ENCODE assay signal across 11 cellular contexts in the genomic region with DNA sequence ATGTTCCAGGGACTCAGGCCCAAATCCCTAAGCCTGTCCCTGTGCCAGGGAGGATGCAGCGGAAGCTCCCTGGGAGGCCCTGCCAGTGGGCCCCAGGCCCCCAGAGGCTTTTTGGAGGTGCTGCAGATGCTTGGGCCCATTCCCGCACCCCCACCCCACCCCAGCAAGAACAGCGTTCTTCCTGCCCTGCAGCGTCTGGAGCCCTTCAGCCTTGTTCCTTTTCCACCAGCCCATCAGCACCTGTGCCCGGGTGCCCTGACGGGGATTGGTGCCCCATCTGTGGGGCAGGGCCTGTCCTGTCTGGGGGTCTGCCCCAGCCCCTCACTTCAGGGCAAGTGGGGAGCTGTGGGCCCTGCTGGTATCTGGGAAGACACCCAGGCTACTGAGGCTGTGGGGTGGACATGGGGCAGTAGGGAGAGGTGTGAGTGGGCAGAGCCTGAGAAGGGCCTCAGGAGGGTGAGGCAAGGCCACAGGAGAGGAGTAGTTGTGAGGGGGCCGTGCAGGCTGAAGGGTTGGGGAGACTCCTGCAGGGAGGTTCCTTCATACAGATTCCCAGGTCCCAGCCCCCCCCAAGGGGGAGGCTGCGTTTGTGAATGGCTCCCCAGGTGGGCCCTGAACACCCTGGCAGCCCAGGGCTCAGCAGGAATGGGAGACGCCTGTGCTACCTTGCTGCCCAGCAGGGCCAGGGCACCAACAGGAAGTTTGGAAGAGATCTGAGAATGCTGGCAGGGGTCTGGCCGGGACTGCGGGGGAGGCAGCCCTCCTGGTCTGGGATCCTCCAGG. TPM values are rescaled to one million over a fixed set of nuclear protein-coding genes. Genes with fewer than 3 reads are reported as not detected.
DNase-seq lines count a peak whose midpoint lies in the region; ATAC-seq and TF ChIP-seq lines count a peak whose summit lies in the region.
"Had no signal": no experiment of that assay in that cellular context is flagged by ENCODE, and none has a peak within 500 bp of the region (broad histone marks: within the 10 kb centered on the region; RNA-seq: fewer than 3 reads in every experiment).

No MANE protein-coding gene starts in this region.

- WGBS in stomach, 5 donors = 68 to 84% (median 81%) methylated on average over 6 to 11 of the region's 11 CpGs

- no peak for TF ChIP-seq EP300 in stomach (IDR thresholded peaks at IDR 0.05)

- POLR2A ChIA-PET in activated CD8-positive, alpha-beta T cell treated with anti-CD3 and anti-CD28 coated beads, Interleukin-2, amount 10 ng/mL, durations not matched to agents 7 days and 5 days (lab: Charles Lee) = no interaction called here

- peaks cover 22 to 49% (median 37%) of the 10 kb centered on the region in 4 donors for H3K36me3 ChIP-seq in stomach

- no peaks in the 10 kb centered on the region for H3K9me3 ChIP-seq in stomach
- H3K9me3 ChIP-seq: heart right ventricle had no signal

- H3K4me3 Mint-ChIP-seq in activated CD8-positive, alpha-beta T cell treated with anti-CD3 and anti-CD28 coated beads, Interleukin-2, amount 10 ng/mL, durations not matched to agents 7 days and 5 days = peak overlapping the region; percentile 87

- ATAC-seq in activated CD8-positive, alpha-beta T cell treated with anti-CD3 and anti-CD28 coated beads, Interleukin-2, amount 10 ng/mL, durations not matched to agents 7 days and 5 days = no peak
- ATAC-seq in left colon (no peak), GM21717 (IDR thresholded peaks at IDR 0.05; ENCODE audit: unreplicated experiment) (no peak), HG02642 (IDR thresholded peaks at IDR 0.05; ENCODE audit: poor library complexity, unreplicated experiment) (no peak)
- ATAC-seq: heart right ventricle, Panc1 had no signal

- H3K36me3 Mint-ChIP-seq in activated CD8-positive, alpha-beta T cell treated with anti-CD3 and anti-CD28 coated beads, Interleukin-2, amount 10 ng/mL, durations not matched to agents 7 days and 5 days (ENCODE audit: low read depth) = peaks cover 25% of the 10 kb centered on the region

- DNase-seq in activated T-cell treated with anti-CD3 and anti-CD28 coated beads, Interleukin-2, amount 50 U/mL, for 1 hour = peak; percentile 16
- DNase-seq in activated T-cell treated with anti-CD3 and anti-CD28 coated beads, Interleukin-2, amount 50 U/mL, for 48 hours = no peak
- no peak for DNase-seq in activated CD8-positive, alpha-beta T cell treated with anti-CD3 and anti-CD28 coated beads, Interleukin-2, amount 10 ng/mL, durations not matched to agents 7 days and 5 days
- DNase-seq in left colon (peak; percentile 8 to 25), stomach (peak; percentile 21), anterior cingulate cortex (lab: John Stamatoyannopoulos, UW) (no peak)
- DNase-seq: GM23248 had no signal

- peak overlapping the region in 1 of 5 donors; percentile 98 for H3K27ac ChIP-seq in stomach
- H3K27ac ChIP-seq: GM23248, heart right ventricle had no signal

- H3K27me3 Mint-ChIP-seq in activated CD8-positive, alpha-beta T cell treated with anti-CD3 and anti-CD28 coated beads, Interleukin-2, amount 10 ng/mL, durations not matched to agents 7 days and 5 days (ENCODE audit: low read depth) = no peaks in the 10 kb centered on the region

- peaks cover 43 to 73% (median 71%) of the 10 kb centered on the region in 4 donors for H3K4me1 ChIP-seq in stomach

- H3K4me3 ChIP-seq in stomach = peak overlapping the region in 2 of 4 donors; percentile 89 to 92
- H3K4me3 ChIP-seq: GM23248 had no signal

- peaks cover 40% of the 10 kb centered on the region for H3K4me1 Mint-ChIP-seq in activated CD8-positive, alpha-beta T cell treated with anti-CD3 and anti-CD28 coated beads, Interleukin-2, amount 10 ng/mL, durations not matched to agents 7 days and 5 days (ENCODE audit: low read depth)

- no peak for TF ChIP-seq POLR2A in stomach (IDR thresholded peaks at IDR 0.05)

- CTCF ChIA-PET in activated CD8-positive, alpha-beta T cell treated with anti-CD3 and anti-CD28 coated beads, Interleukin-2, amount 10 ng/mL, durations not matched to agents 7 days and 5 days (lab: Charles Lee) = interaction anchor here (0.9 kb wide), 1 partner anchor 56 kb away, joined by 3 read pairs; no protein-coding TSS in a partner anchor

- intact Hi-C loops in left colon (cut with DNase I, micrococcal nuclease) = no loop called here
- intact Hi-C loops in stomach (cut with DNase I; ENCODE audit: low total_unique reads) = no loop called here

- TF ChIP-seq CTCF in stomach (IDR thresholded peaks at IDR 0.05) = no peak

- H3K27me3 ChIP-seq in stomach = no peaks in the 10 kb centered on the region
- H3K27me3 ChIP-seq: heart right ventricle had no signal

- peak overlapping the region; percentile 75 for H3K27ac Mint-ChIP-seq in activated CD8-positive, alpha-beta T cell treated with anti-CD3 and anti-CD28 coated beads, Interleukin-2, amount 10 ng/mL, durations not matched to agents 7 days and 5 days

- H3K9me3 Mint-ChIP-seq in activated CD8-positive, alpha-beta T cell treated with anti-CD3 and anti-CD28 coated beads, Interleukin-2, amount 10 ng/mL, durations not matched to agents 7 days and 5 days (ENCODE audit: insufficient read depth) = no peaks in the 10 kb centered on the region

RNA-seq across cellular contexts. Expression of gene RNPEPL1, which starts 2.4 kb away (rescaled TPM):
- 100 to 1,000 TPM; 110 to 113 TPM for total RNA-seq in activated CD8-positive, alpha-beta T cell treated with anti-CD3 and anti-CD28 coated beads, Interleukin-2, amount 10 ng/mL, durations not matched to agents 7 days and 5 days
- total RNA-seq in left colon = 100 to 1,000 TPM in 1 of 2 donors, 10 to 100 TPM in 1; 91.4 to 107 TPM
- total RNA-seq in stomach = 100 to 1,000 TPM in 3 of 5 donors, 10 to 100 TPM in 2; 32.7 to 196 (median 145) TPM
- 100 to 1,000 TPM in 2 of 3 donors, 10 to 100 TPM in 1; 93.9 to 136 (median 113) TPM for polyA plus RNA-seq in stomach

RNA-seq across cellular contexts. Expression of gene DUSP28, which starts 10.6 kb away (rescaled TPM):
- total RNA-seq in activated CD8-positive, alpha-beta T cell treated with anti-CD3 and anti-CD28 coated beads, Interleukin-2, amount 10 ng/mL, durations not matched to agents 7 days and 5 days = 1 to 10 TPM; 6.8 to 8.1 TPM
- total RNA-seq in left colon (1 to 10 TPM; 4.1 to 6.0 TPM), stomach (10 to 100 TPM in 1 of 5 donors, 1 to 10 TPM in 4; 1.3 to 71.5 (median 2.2) TPM)
- 1 to 10 TPM; 2.7 to 7.0 (median 6.7) TPM for polyA plus RNA-seq in stomach

RNA-seq across cellular contexts. Expression of gene ANKMY1, which starts 12.9 kb away (rescaled TPM):
- 10 to 100 TPM; 27.9 to 33.3 TPM for total RNA-seq in activated CD8-positive, alpha-beta T cell treated with anti-CD3 and anti-CD28 coated beads, Interleukin-2, amount 10 ng/mL, durations not matched to agents 7 days and 5 days
- total RNA-seq in left colon = 10 to 100 TPM; 18.5 to 19.9 TPM
- total RNA-seq in stomach = 10 to 100 TPM in 4 of 5 donors, 1 to 10 TPM in 1; 8.3 to 79.4 (median 20.4) TPM
- 1 to 10 TPM; 3.1 to 8.4 (median 5.8) TPM for polyA plus RNA-seq in stomach

RNA-seq across cellular contexts. Expression of gene CAPN10, which starts 15.8 kb away (rescaled TPM):
- total RNA-seq in activated CD8-positive, alpha-beta T cell treated with anti-CD3 and anti-CD28 coated beads, Interleukin-2, amount 10 ng/mL, durations not matched to agents 7 days and 5 days = 10 to 100 TPM; 53.0 to 61.2 TPM
- total RNA-seq in left colon (10 to 100 TPM; 33.6 to 36.1 TPM), stomach (100 to 1,000 TPM in 1 of 5 donors, 10 to 100 TPM in 4; 26.6 to 197 (median 58.3) TPM)
- polyA plus RNA-seq in stomach = 10 to 100 TPM; 17.7 to 38.0 (median 23.3) TPM

RNA-seq across cellular contexts. Expression of gene GPR35, which starts 54.6 kb away (rescaled TPM):
- 10 to 100 TPM; 21.6 to 23.8 TPM for total RNA-seq in activated CD8-positive, alpha-beta T cell treated with anti-CD3 and anti-CD28 coated beads, Interleukin-2, amount 10 ng/mL, durations not matched to agents 7 days and 5 days
- total RNA-seq in left colon (10 to 100 TPM; 67.5 to 84.3 TPM), stomach (10 to 100 TPM; 11.7 to 68.9 (median 21.9) TPM)
- polyA plus RNA-seq in stomach = 10 to 100 TPM in 1 of 3 donors, 1 to 10 TPM in 2; 8.5 to 12.8 (median 9.8) TPM
- total RNA-seq: GM23248 had no signal

Comparison
In these comparisons a context has a peak if more than half of its experiments do, and no peak if none do; other contexts are left out.
1. DNase-seq: peak in activated T-cell treated with anti-CD3 and anti-CD28 coated beads, Interleukin-2, amount 50 U/mL, for 1 hour (single experiment), left colon (2 of 2) and stomach (single experiment); none in activated T-cell treated with anti-CD3 and anti-CD28 coated beads, Interleukin-2, amount 50 U/mL, for 48 hours (0 of 2), activated CD8-positive, alpha-beta T cell treated with anti-CD3 and anti-CD28 coated beads, Interleukin-2, amount 10 ng/mL, durations not matched to agents 7 days and 5 days (single experiment) and anterior cingulate cortex (0 of 58).